1 cellular context compared by ENCODE assay signal in the genomic region with DNA sequence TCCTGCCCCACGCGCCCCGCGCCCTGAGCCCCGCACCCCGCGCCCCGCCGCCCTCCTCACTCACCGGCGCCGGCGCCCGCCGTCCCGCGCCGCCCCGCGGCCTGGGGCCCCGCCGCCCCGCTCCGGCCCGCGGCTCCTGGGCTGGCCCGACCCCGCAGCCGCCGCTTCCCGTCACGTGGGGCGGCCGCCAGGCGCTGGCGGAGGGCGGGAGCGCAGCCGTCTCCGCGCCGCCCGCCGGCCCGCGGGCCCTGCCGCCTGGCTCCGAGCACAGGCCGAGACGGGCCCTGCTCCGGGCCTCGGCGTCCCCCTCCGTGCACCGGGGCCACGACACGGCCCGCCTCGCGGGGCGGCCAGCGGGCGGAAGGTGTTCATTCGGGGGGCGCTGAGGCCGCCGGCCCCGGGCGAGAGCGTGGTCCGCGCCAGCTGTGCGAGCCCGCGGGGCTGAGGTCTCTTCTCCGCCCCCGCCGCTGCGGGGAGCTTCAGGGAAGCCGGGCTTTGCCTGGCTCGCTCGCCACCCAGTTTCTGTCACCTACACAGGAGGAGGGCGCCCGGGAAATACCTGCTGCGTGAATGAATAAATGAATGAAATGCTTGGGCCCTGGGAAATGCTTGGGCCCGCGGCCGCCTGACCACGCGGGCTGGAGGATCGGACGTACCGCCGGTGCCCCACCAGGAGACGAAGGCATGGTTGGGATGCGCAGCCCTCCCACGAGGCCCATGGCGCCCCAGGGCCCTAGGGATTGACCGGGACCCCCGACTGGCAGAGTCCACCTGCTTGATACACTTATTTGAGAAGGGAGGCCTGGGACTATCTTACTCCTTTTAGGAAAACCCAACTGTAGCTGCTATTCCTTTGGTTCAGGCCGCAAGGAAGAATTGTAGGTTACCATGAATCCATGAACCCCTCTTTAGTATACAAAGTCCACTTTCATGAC.
TF ChIP-seq lines count a peak whose summit lies in the region.

TGFBRAP1 (minus strand) TSS at position 175 of the 935 bp plus-strand sequence. CDS start 21,434 bp downstream, outside the sequence.

TF ChIP-seq in K562, 482 proteins besides CTCF, POLR2A, EP300 and RAD21 (continued from another document and continues in another):
- TF ChIP-seq ZNF318 (IDR thresholded peaks at IDR 0.05; ENCODE audit: borderline replicate concordance in 1 of 2, low read depth in 1 of 2) (no peak), ZNF583 (CRISPR knock-in tag; IDR thresholded peaks at IDR 0.05) (no peak; the same call in 1 of the 2 replicates), RFX1 (IDR thresholded peaks at IDR 0.05) (no peak), MCM2 (IDR thresholded peaks at IDR 0.05; ENCODE audit: low read depth) (no peak), TRIM25 (IDR thresholded peaks at IDR 0.05; ENCODE audit: borderline replicate concordance) (no peak), LEF1 (IDR thresholded peaks at IDR 0.05) (no peak), CTCFL (IDR thresholded peaks at IDR 0.05; ENCODE audit: borderline replicate concordance, insufficient read depth, low read depth, low read length, poor library complexity, severe bottlenecking) (no peak), MCM3 (IDR thresholded peaks at IDR 0.05) (no peak), ATF2 (CRISPR knock-in tag; IDR thresholded peaks at IDR 0.05) (no peak), XRCC4 (IDR thresholded peaks at IDR 0.05; ENCODE audit: extremely low read depth, insufficient read depth, insufficient read length) (no peak), BHLHE40 (IDR thresholded peaks at IDR 0.05; ENCODE audit: low read length) (no peak), KLF6 (CRISPR knock-in tag; IDR thresholded peaks at IDR 0.05; ENCODE audit: borderline replicate concordance) (peak; percentile 43; the same call in 1 of the 2 replicates), RBFOX2 (IDR thresholded peaks at IDR 0.05; ENCODE audit: low read depth, low read length) (peak; percentile 89), MCM7 (IDR thresholded peaks at IDR 0.05) (no peak), HDAC2 (IDR thresholded peaks at IDR 0.05) (no peak), SMAD3 (CRISPR knock-in tag; conservative IDR thresholded peaks at IDR 0.05) (no peak), GABPA (tag; conservative IDR thresholded peaks at IDR 0.05; ENCODE audit: low read depth) (peak; percentile 63), ZBTB26 (CRISPR knock-in tag; IDR thresholded peaks at IDR 0.05) (no peak), TCF7L2 (IDR thresholded peaks at IDR 0.05; ENCODE audit: low read depth, low read length) (no peak), LCOR (CRISPR knock-in tag; IDR thresholded peaks at IDR 0.05) (no peak), ELF1 (tag; IDR thresholded peaks at IDR 0.05) (peak; percentile 79), CBFA2T3 (IDR thresholded peaks at IDR 0.05) (no peak), NFE2L1 (tag; IDR thresholded peaks at IDR 0.05; ENCODE audit: borderline replicate concordance, low read depth) (no peak), MNT (conservative IDR thresholded peaks at IDR 0.05) (peak; percentile 36 to 57; a peak in 2 of 4 replicates), MAFK (IDR thresholded peaks at IDR 0.05; ENCODE audit: low read length) (no peak), CBFB (CRISPR knock-in tag; IDR thresholded peaks at IDR 0.05) (no peak), CBX3 (IDR thresholded peaks at IDR 0.05; ENCODE audit: borderline replicate concordance in 1 of 2, low read length in 2 of 2) (no peak)
- TF ChIP-seq, protein P1, sequence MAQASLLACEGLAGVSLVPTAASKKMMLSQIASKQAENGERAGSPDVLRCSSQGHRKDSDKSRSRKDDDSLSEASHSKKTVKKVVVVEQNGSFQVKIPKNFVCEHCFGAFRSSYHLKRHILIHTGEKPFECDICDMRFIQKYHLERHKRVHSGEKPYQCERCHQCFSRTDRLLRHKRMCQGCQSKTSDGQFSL (CRISPR knock-in tag; IDR thresholded peaks at IDR 0.05), result 0 out of 2 replicates have a peak, but pooled peaks have one; percentile 17
- TF ChIP-seq, protein P1 (tag; IDR thresholded peaks at IDR 0.05), result peak in 1 of 2 experiments; percentile 21; a peak in 1 of 4 replicates
- TF ChIP-seq, protein P2, sequence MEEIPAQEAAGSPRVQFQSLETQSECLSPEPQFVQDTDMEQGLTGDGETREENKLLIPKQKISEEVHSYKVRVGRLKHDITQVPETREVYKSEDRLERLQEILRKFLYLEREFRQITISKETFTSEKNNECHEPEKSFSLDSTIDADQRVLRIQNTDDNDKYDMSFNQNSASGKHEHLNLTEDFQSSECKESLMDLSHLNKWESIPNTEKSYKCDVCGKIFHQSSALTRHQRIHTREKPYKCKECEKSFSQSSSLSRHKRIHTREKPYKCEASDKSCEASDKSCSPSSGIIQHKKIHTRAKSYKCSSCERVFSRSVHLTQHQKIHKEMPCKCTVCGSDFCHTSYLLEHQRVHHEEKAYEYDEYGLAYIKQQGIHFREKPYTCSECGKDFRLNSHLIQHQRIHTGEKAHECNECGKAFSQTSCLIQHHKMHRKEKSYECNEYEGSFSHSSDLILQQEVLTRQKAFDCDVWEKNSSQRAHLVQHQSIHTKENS (CRISPR knock-in tag; IDR thresholded peaks at IDR 0.05), result no peak
- TF ChIP-seq, protein P3, sequence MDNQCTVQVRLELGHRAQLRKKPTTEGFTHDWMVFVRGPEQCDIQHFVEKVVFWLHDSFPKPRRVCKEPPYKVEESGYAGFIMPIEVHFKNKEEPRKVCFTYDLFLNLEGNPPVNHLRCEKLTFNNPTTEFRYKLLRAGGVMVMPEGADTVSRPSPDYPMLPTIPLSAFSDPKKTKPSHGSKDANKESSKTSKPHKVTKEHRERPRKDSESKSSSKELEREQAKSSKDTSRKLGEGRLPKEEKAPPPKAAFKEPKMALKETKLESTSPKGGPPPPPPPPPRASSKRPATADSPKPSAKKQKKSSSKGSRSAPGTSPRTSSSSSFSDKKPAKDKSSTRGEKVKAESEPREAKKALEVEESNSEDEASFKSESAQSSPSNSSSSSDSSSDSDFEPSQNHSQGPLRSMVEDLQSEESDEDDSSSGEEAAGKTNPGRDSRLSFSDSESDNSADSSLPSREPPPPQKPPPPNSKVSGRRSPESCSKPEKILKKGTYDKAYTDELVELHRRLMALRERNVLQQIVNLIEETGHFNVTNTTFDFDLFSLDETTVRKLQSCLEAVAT (IDR thresholded peaks at IDR 0.05), result no peak
